Comparison of ENCODE assay signal across 25 cellular contexts in genomic region chr6:13886949-13887348, GRCh38. TPM values are rescaled to one million over a fixed set of nuclear protein-coding genes. Genes with fewer than 3 reads are reported as not detected.
"Had no signal": no experiment of that assay in that cellular context is flagged by ENCODE, and none has a peak within 500 bp of the region (broad histone marks: within the 10 kb centered on the region; RNA-seq: fewer than 3 reads in every experiment).

No MANE protein-coding gene starts in this region.

- H3K36me3 Mint-ChIP-seq: immature natural killer cell; naive thymus-derived CD4-positive, alpha-beta T cell had no signal

- H3K4me1 ChIP-seq: esophagus squamous epithelium, foreskin keratinocyte, gastroesophageal sphincter, heart left ventricle, left lung, lower lobe of right lung had no signal

- H3K4me3 ChIP-seq: coronary artery, dorsolateral prefrontal cortex, esophagus squamous epithelium, gastroesophageal sphincter, heart left ventricle, hepatocyte, left lung, lower lobe of right lung had no signal

- H3K27ac Mint-ChIP-seq: effector memory CD8-positive, alpha-beta T cell; endodermal cell; immature natural killer cell; mesothelial cell of epicardium; naive thymus-derived CD4-positive, alpha-beta T cell had no signal

- H3K4me3 Mint-ChIP-seq: effector memory CD8-positive, alpha-beta T cell; endodermal cell; immature natural killer cell; mesothelial cell of epicardium; naive thymus-derived CD4-positive, alpha-beta T cell had no signal

- H3K27ac ChIP-seq: coronary artery, dorsolateral prefrontal cortex, epithelial cell of prostate, esophagus squamous epithelium, foreskin keratinocyte, gastroesophageal sphincter, heart left ventricle, hepatocyte, left lung, lower lobe of right lung had no signal

- H3K4me1 Mint-ChIP-seq: endodermal cell; immature natural killer cell; mesothelial cell of epicardium; naive thymus-derived CD4-positive, alpha-beta T cell had no signal

- H3K27me3 ChIP-seq: dorsolateral prefrontal cortex, foreskin keratinocyte, gastroesophageal sphincter, heart left ventricle, hepatocyte, left lung had no signal

- H3K9me3 ChIP-seq: esophagus squamous epithelium, gastroesophageal sphincter, heart left ventricle, left lung, lower lobe of right lung had no signal

- H3K36me3 ChIP-seq: esophagus squamous epithelium, gastroesophageal sphincter, heart left ventricle, left lung, lower lobe of right lung had no signal

- DNase-seq: dermis blood vessel endothelial cell; dorsolateral prefrontal cortex; effector CD8-positive, alpha-beta T cell; effector memory CD8-positive, alpha-beta T cell; endodermal cell; erythroblast; esophagus squamous epithelium; foreskin keratinocyte; heart left ventricle; hypothalamus; immature natural killer cell; islet precursor cell; kidney; kidney glomerular epithelial cell; left lung; left ventricle myocardium superior; lower lobe of right lung; mesenchymal stem cell; naive thymus-derived CD4-positive, alpha-beta T cell had no signal

- ATAC-seq: effector memory CD8-positive, alpha-beta T cell; esophagus mucosa; foreskin keratinocyte; gastroesophageal sphincter; heart left ventricle; left lung; left ventricle myocardium superior; lower lobe of right lung; naive thymus-derived CD4-positive, alpha-beta T cell had no signal

RNA-seq across cellular contexts. Expression of gene RNF182, which starts 37.8 kb away (rescaled TPM):
- total RNA-seq: naive thymus-derived CD4-positive, alpha-beta T cell had no signal
